Comparison of ENCODE assay signal across 9 cellular contexts in genomic region chr22:36873614-36874308, GRCh38. TPM values are rescaled to one million over a fixed set of nuclear protein-coding genes. Genes with fewer than 3 reads are reported as not detected.
DNase-seq lines count a peak whose midpoint lies in the region; ATAC-seq, FAIRE-seq and TF ChIP-seq lines count a peak whose summit lies in the region.
"Had no signal": no experiment of that assay in that cellular context is flagged by ENCODE, and none has a peak within 500 bp of the region (broad histone marks: within the 10 kb centered on the region; RNA-seq: fewer than 3 reads in every experiment).

No MANE protein-coding gene starts in this region.

- TF ChIP-seq CTCF in AG09319 (IDR thresholded peaks at IDR 0.05; ENCODE audit: low read depth, low read length) (peak; percentile 52), left ventricle myocardium inferior (IDR thresholded peaks at IDR 0.05; ENCODE audit: borderline replicate concordance) (peak; percentile 65)

- H3K9me3 Mint-ChIP-seq in activated naive CD8-positive, alpha-beta T cell treated with anti-CD3 and anti-CD28 coated beads, Interleukin-2, amount 50 U/mL, for 24 hours = no peaks in the 10 kb centered on the region

- TF ChIP-seq POLR2A in GM12892 (IDR thresholded peaks at IDR 0.05; ENCODE audit: low read depth, low read length) = no peak

- peaks cover 18% of the 10 kb centered on the region for H3K4me1 Mint-ChIP-seq in activated naive CD8-positive, alpha-beta T cell treated with anti-CD3 and anti-CD28 coated beads, Interleukin-2, amount 50 U/mL, for 24 hours

- no peaks in the 10 kb centered on the region for H3K36me3 ChIP-seq in left ventricle myocardium inferior
- H3K36me3 ChIP-seq in small intestine (ENCODE audit: control insufficient read depth in 2 of 2, insufficient read depth in 2 of 2, low read length in 2 of 2) = no peaks in the 10 kb centered on the region
- H3K36me3 ChIP-seq: SJCRH30 had no signal

- H3K9me3 ChIP-seq in left ventricle myocardium inferior (replicated peaks) (no peaks in the 10 kb centered on the region), small intestine (ENCODE audit: control insufficient read depth, low read depth) (no peaks in the 10 kb centered on the region)
- H3K9me3 ChIP-seq: SJCRH30 had no signal

- peak overlapping the region; percentile 80 for H3K27ac Mint-ChIP-seq in activated naive CD8-positive, alpha-beta T cell treated with anti-CD3 and anti-CD28 coated beads, Interleukin-2, amount 50 U/mL, for 24 hours

- H3K27ac ChIP-seq in left ventricle myocardium inferior (replicated peaks) (peak overlapping the region; percentile 52), small intestine (ENCODE audit: low read depth in 1 of 2, low read length in 1 of 2) (peak overlapping the region in 1 of 2 donors; percentile 68)
- H3K27ac ChIP-seq: SJCRH30 had no signal

- intact Hi-C loops in left ventricle myocardium inferior (cut with micrococcal nuclease) = no loop called here

- H3K27me3 Mint-ChIP-seq in activated naive CD8-positive, alpha-beta T cell treated with anti-CD3 and anti-CD28 coated beads, Interleukin-2, amount 50 U/mL, for 24 hours = no peaks in the 10 kb centered on the region

- DNase-seq in AG09319 (ENCODE audit: extremely low read depth, low read depth) (peak; percentile 22), GM12892 (ENCODE audit: insufficient read length) (peak; percentile 62), NCI-H526 (lab: John Stamatoyannopoulos, UW) (peak; percentile 26 to 45), left ventricle myocardium inferior (no peak), small intestine (peak; percentile 47), NCI-H2227 (lab: John Stamatoyannopoulos, UW; ENCODE audit: unreplicated experiment) (no peak)
- DNase-seq in activated naive CD8-positive, alpha-beta T cell treated with anti-CD3 and anti-CD28 coated beads, Interleukin-2, amount 50 U/mL, for 24 hours = peak; percentile 36

- FAIRE-seq in GM12892 (lab: Jason Lieb, UNC) = peak; percentile 98
- FAIRE-seq in small intestine (lab: Jason Lieb, UNC) = no peak

- H3K4me3 Mint-ChIP-seq in activated naive CD8-positive, alpha-beta T cell treated with anti-CD3 and anti-CD28 coated beads, Interleukin-2, amount 50 U/mL, for 24 hours = no peak overlapping the region

- H3K36me3 Mint-ChIP-seq in activated naive CD8-positive, alpha-beta T cell treated with anti-CD3 and anti-CD28 coated beads, Interleukin-2, amount 50 U/mL, for 24 hours (ENCODE audit: low read depth) = no peaks in the 10 kb centered on the region

- H3K4me3 ChIP-seq in left ventricle myocardium inferior (no peak overlapping the region), small intestine (ENCODE audit: low read depth in 1 of 2, low read length in 2 of 2) (no peak overlapping the region)
- H3K4me3 ChIP-seq: SJCRH30 had no signal

- 14 to 29% (median 24%) methylated on average over 6 of the region's 6 CpGs for WGBS in small intestine, 3 donors

- peaks cover 13% of the 10 kb centered on the region for H3K4me1 ChIP-seq in left ventricle myocardium inferior
- no peaks in the 10 kb centered on the region for H3K4me1 ChIP-seq in small intestine (ENCODE audit: control insufficient read depth in 2 of 2, insufficient read depth in 1 of 2, low read depth in 1 of 2, low read length in 1 of 2)
- H3K4me1 ChIP-seq: SJCRH30 had no signal

- H3K27me3 ChIP-seq in left ventricle myocardium inferior (ENCODE audit: low read depth) (peaks cover 57% of the 10 kb centered on the region), small intestine (ENCODE audit: control insufficient read depth in 2 of 2, insufficient read depth in 2 of 2, low read length in 2 of 2) (no peaks in the 10 kb centered on the region)

- ATAC-seq in HG02840 (IDR thresholded peaks at IDR 0.05; ENCODE audit: low FRiP score, unreplicated experiment) = peak; percentile 86
- peak; percentile 82 for ATAC-seq in activated naive CD8-positive, alpha-beta T cell treated with anti-CD3 and anti-CD28 coated beads, Interleukin-2, amount 50 U/mL, for 24 hours

RNA-seq across cellular contexts. Expression of gene NCF4, which starts 13.0 kb away (rescaled TPM):
- 30.6 TPM for polyA plus RNA-seq in GM12892 (2012; ENCODE audit: missing spikeins)
- 5.5 TPM for total RNA-seq in left ventricle myocardium inferior
- 10 to 100 TPM in 1 of 3 donors, 1 to 10 TPM in 2; 2.5 to 30.3 (median 9.7) TPM for polyA plus RNA-seq in small intestine
- total RNA-seq: SJCRH30 had no signal

RNA-seq across cellular contexts. Expression of gene CSF2RB, which starts 39.7 kb away (rescaled TPM):
- polyA plus RNA-seq in GM12892 (2012; ENCODE audit: missing spikeins) = 14.7 TPM
- 2.8 TPM for total RNA-seq in left ventricle myocardium inferior
- polyA plus RNA-seq in small intestine = 1 to 10 TPM in 2 of 3 donors, under 1 TPM in 1; 0.22 to 5.4 (median 1.4) TPM
- total RNA-seq: SJCRH30 had no signal

RNA-seq across cellular contexts. Expression of gene PVALB, which starts 56.9 kb away (rescaled TPM):
- not detected for polyA plus RNA-seq in GM12892 (2012; ENCODE audit: missing spikeins)
- not detected for total RNA-seq in left ventricle myocardium inferior
- polyA plus RNA-seq in small intestine = not detected

Comparison
In these comparisons a context has a peak if more than half of its experiments do, and no peak if none do; other contexts are left out.
1. DNase-seq: peak in AG09319 (single experiment), GM12892 (single experiment), NCI-H526 (2 of 2), activated naive CD8-positive, alpha-beta T cell treated with anti-CD3 and anti-CD28 coated beads, Interleukin-2, amount 50 U/mL, for 24 hours (single experiment) and small intestine (single experiment); none in left ventricle myocardium inferior (single experiment) and NCI-H2227 (single experiment).